ENCODE assay signal across 15 cellular contexts in the genomic region with DNA sequence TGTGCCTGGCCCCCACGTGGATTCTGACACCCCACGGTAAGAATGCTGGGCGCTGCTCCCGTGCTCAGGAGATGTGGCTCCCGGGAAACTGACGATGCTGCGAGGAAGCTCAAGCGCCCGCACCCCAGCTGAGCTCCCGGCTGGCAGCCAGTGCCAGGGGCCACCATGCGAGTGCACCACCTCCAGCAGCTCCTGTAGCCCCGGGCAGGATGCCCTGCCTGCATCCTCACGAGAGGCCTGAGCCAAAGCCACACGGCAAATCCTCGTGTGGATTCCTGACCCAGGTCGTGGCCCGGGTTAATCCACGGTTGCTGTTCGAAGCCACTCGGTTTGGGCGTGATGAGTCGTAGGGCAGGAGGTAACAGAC. TPM values are rescaled to one million over a fixed set of nuclear protein-coding genes. Genes with fewer than 3 reads are reported as not detected.
A peak's percentile ranks its signal among the peaks of the same experiment; 100 is the strongest.
DNase-seq lines count a peak whose midpoint lies in the region; ATAC-seq, FAIRE-seq and TF ChIP-seq lines count a peak whose summit lies in the region.
"Had no signal": no experiment of that assay in that cellular context is flagged by ENCODE, and none has a peak within 500 bp of the region (broad histone marks: within the 10 kb centered on the region; RNA-seq: fewer than 3 reads in every experiment).

No MANE protein-coding gene starts in this region.

- FAIRE-seq in endothelial cell of umbilical vein (lab: Jason Lieb, UNC) = no peak

- H3K27ac Mint-ChIP-seq in CD4-positive, alpha-beta T cell = no peak overlapping the region

- no peak for ATAC-seq in PC-3
- no peak for ATAC-seq in CD4-positive, alpha-beta T cell (ENCODE audit: poor library complexity)

- DNase-seq in Daoy (ENCODE audit: low read depth) (peak; percentile 33), PC-3 (no peak), endothelial cell of umbilical vein (ENCODE audit: low read depth, low spot score) (no peak), osteoblast (ENCODE audit: insufficient read length, low spot score, missing footprints) (peak; percentile 94), COLO668 (lab: John Stamatoyannopoulos, UW; ENCODE audit: unreplicated experiment) (no peak), vagina (ENCODE audit: extremely low spot score in 2 of 2) (no peak), DMS53 (lab: John Stamatoyannopoulos, UW) (no peak)
- no peak for DNase-seq in CD4-positive, alpha-beta T cell
- DNase-seq: C1 segment of cervical spinal cord; effector CD8-positive, alpha-beta T cell; NCI-H1436 had no signal

- no peak overlapping the region for H3K4me3 Mint-ChIP-seq in CD4-positive, alpha-beta T cell

- POLR2A ChIA-PET in PC-3 (lab: Charles Lee; ENCODE audit: unreplicated experiment) (no interaction called here), endothelial cell of umbilical vein (lab: Charles Lee) (no interaction called here)
- POLR2A ChIA-PET in CD4-positive, alpha-beta T cell (lab: Charles Lee) = no interaction called here

- CTCF ChIA-PET in PC-3 (lab: Charles Lee) (no interaction called here), endothelial cell of umbilical vein (lab: Charles Lee) (interaction anchor here (0.8 to 3.9 kb wide), 12 partner anchors 9 to 361 kb away, joined by 3 to 48 read pairs (median 6); a partner anchor contains a TSS)
- CTCF ChIA-PET in CD4-positive, alpha-beta T cell (lab: Charles Lee) = interaction anchor here (0.6 kb wide), 1 partner anchor 94 kb away, joined by 4 read pairs; no protein-coding TSS in a partner anchor

- H3K36me3 ChIP-seq in PC-3 (ENCODE audit: low read depth, low read length) = no peaks in the 10 kb centered on the region
- no peaks in the 10 kb centered on the region for H3K36me3 ChIP-seq in endothelial cell of umbilical vein (ENCODE audit: control insufficient read depth in 2 of 2, extremely low read depth in 1 of 2, insufficient read depth in 2 of 2, low read length in 2 of 2)
- H3K36me3 ChIP-seq in osteoblast (ENCODE audit: insufficient read depth, low read length) = no peaks in the 10 kb centered on the region
- H3K36me3 ChIP-seq in vagina = no peaks in the 10 kb centered on the region
- H3K36me3 ChIP-seq: adrenal gland, HAP-1, thyroid gland had no signal

- no peaks in the 10 kb centered on the region for H3K9me3 Mint-ChIP-seq in CD4-positive, alpha-beta T cell

- H3K36me3 Mint-ChIP-seq in CD4-positive, alpha-beta T cell (ENCODE audit: low read depth) = no peaks in the 10 kb centered on the region

- H3F3A ChIP-seq in PC-3 (ENCODE audit: low read length, unreplicated experiment) = no peaks in the 10 kb centered on the region

- H3K4me2 ChIP-seq in PC-3 (ENCODE audit: low read length) (peak overlapping the region; percentile 80), endothelial cell of umbilical vein (ENCODE audit: insufficient read depth, low read length) (peak overlapping the region; percentile 4), osteoblast (ENCODE audit: insufficient read depth, low read length) (peak overlapping the region; percentile 72)

- H3K79me2 ChIP-seq in PC-3 (ENCODE audit: low read length) = no peaks in the 10 kb centered on the region
- no peaks in the 10 kb centered on the region for H3K79me2 ChIP-seq in endothelial cell of umbilical vein (ENCODE audit: control insufficient read depth, insufficient read depth, low read length)
- no peaks in the 10 kb centered on the region for H3K79me2 ChIP-seq in osteoblast (ENCODE audit: insufficient read depth, low read length)

- dilution Hi-C loops in endothelial cell of umbilical vein (cut with MboI; ENCODE audit: extremely low pct_ligation_motif_present, low sequenced_read_pairs) = no loop called here

- H3K9ac ChIP-seq in PC-3 (ENCODE audit: low read length) = no peak overlapping the region
- peak overlapping the region; percentile 20 for H3K9ac ChIP-seq in endothelial cell of umbilical vein (replicated peaks; ENCODE audit: extremely low read depth, insufficient read depth, low read length)

- no peaks in the 10 kb centered on the region for H3K27me3 ChIP-seq in PC-3 (ENCODE audit: low read length)
- H3K27me3 ChIP-seq in endothelial cell of umbilical vein (ENCODE audit: control insufficient read depth in 2 of 2, insufficient read depth in 2 of 2, low read length in 2 of 2) = no peaks in the 10 kb centered on the region
- no peaks in the 10 kb centered on the region for H3K27me3 ChIP-seq in osteoblast (ENCODE audit: insufficient read depth, low read length)
- H3K27me3 ChIP-seq in vagina = no peaks in the 10 kb centered on the region
- no peaks in the 10 kb centered on the region for H3K27me3 ChIP-seq in CD4-positive, alpha-beta T cell (ENCODE audit: control insufficient read depth, insufficient read depth, low read length)
- H3K27me3 ChIP-seq: adrenal gland, thyroid gland had no signal

- TF ChIP-seq POLR2A in endothelial cell of umbilical vein (IDR thresholded peaks at IDR 0.05; ENCODE audit: low read depth, low read length) (no peak), vagina (IDR thresholded peaks at IDR 0.05) (no peak)

- H4K20me1 ChIP-seq in PC-3 (ENCODE audit: low read length) = no peaks in the 10 kb centered on the region
- no peaks in the 10 kb centered on the region for H4K20me1 ChIP-seq in endothelial cell of umbilical vein (replicated peaks; ENCODE audit: control insufficient read depth, extremely low read depth, insufficient read depth, low read length)
- no peaks in the 10 kb centered on the region for H4K20me1 ChIP-seq in osteoblast (ENCODE audit: insufficient read depth, low read length)

- intact Hi-C loops in PC-3 (cut with micrococcal nuclease) = no loop called here
- intact Hi-C loops in endothelial cell of umbilical vein (cut with micrococcal nuclease) = loop anchor here (1.0 kb wide), 1 partner anchor 39 kb away; no protein-coding TSS in a partner anchor
- intact Hi-C loops in vagina (cut with DNase I) = no loop called here
- intact Hi-C loops in CD4-positive, alpha-beta T cell (cut with DNase I, micrococcal nuclease) = no loop called here

- H3K9me1 ChIP-seq in endothelial cell of umbilical vein (replicated peaks; ENCODE audit: control insufficient read depth, extremely low read depth, insufficient read depth, low read length) = no peaks in the 10 kb centered on the region

- H3K4me1 ChIP-seq in PC-3 (ENCODE audit: insufficient read depth, low read length) (peaks cover 10% of the 10 kb centered on the region), endothelial cell of umbilical vein (ENCODE audit: control insufficient read depth, extremely low read depth, insufficient read depth, low read length) (peaks cover 11% of the 10 kb centered on the region), osteoblast (ENCODE audit: insufficient read depth, low read length) (peaks cover 15% of the 10 kb centered on the region), vagina (peaks cover 9% of the 10 kb centered on the region)
- H3K4me1 ChIP-seq: adrenal gland, HAP-1 had no signal

- BruUV-seq in PC-3 (replicated peaks; lab: Mats Ljungman, UMichigan) (no TSS peak), endothelial cell of umbilical vein (replicated peaks; lab: Mats Ljungman, UMichigan) (no TSS peak)

- H3K27ac ChIP-seq in PC-3 (ENCODE audit: low read length) = no peak overlapping the region
- H3K27ac ChIP-seq in endothelial cell of umbilical vein (ENCODE audit: insufficient read depth, low read depth, low read length) = no peak overlapping the region
- peak overlapping the region; percentile 92 for H3K27ac ChIP-seq in osteoblast (ENCODE audit: low read depth, low read length)
- H3K27ac ChIP-seq in vagina = no peak overlapping the region
- no peak overlapping the region for H3K27ac ChIP-seq in CD4-positive, alpha-beta T cell (ENCODE audit: low read depth, low read length)
- H3K27ac ChIP-seq: adrenal gland, thyroid gland had no signal

- H3K9me2 ChIP-seq in PC-3 (replicated peaks; ENCODE audit: low read length) = no peaks in the 10 kb centered on the region

- no peaks in the 10 kb centered on the region for H3K9me3 ChIP-seq in PC-3 (ENCODE audit: low read length)
- no peaks in the 10 kb centered on the region for H3K9me3 ChIP-seq in endothelial cell of umbilical vein (replicated peaks; ENCODE audit: control insufficient read depth, insufficient read depth, low read length)
- H3K9me3 ChIP-seq in osteoblast (ENCODE audit: low read depth, low read length) = no peaks in the 10 kb centered on the region
- no peaks in the 10 kb centered on the region for H3K9me3 ChIP-seq in vagina
- no peaks in the 10 kb centered on the region for H3K9me3 ChIP-seq in CD4-positive, alpha-beta T cell (ENCODE audit: control insufficient read depth, low read length)
- H3K9me3 ChIP-seq: adrenal gland, HAP-1, thyroid gland had no signal

- peak overlapping the region; percentile 74 for H2AFZ ChIP-seq in PC-3 (ENCODE audit: low read length)
- H2AFZ ChIP-seq in endothelial cell of umbilical vein (ENCODE audit: low read depth, low read length) = peak overlapping the region; percentile 49
- peak overlapping the region; percentile 65 for H2AFZ ChIP-seq in osteoblast (ENCODE audit: low read length)

- H3K4me1 Mint-ChIP-seq in CD4-positive, alpha-beta T cell (ENCODE audit: low read depth) = peaks cover 12% of the 10 kb centered on the region

- H3K27me3 Mint-ChIP-seq in CD4-positive, alpha-beta T cell = no peaks in the 10 kb centered on the region

- H3K4me3 ChIP-seq in PC-3 (ENCODE audit: low read length) = peak overlapping the region; percentile 50
- H3K4me3 ChIP-seq in endothelial cell of umbilical vein (replicated peaks in 1 of 3; ENCODE audit: insufficient read depth in 1 of 3, low read depth in 1 of 3, low read length in 3 of 3) = no peak overlapping the region
- peak overlapping the region; percentile 52 for H3K4me3 ChIP-seq in osteoblast (ENCODE audit: insufficient read depth, low read length)
- H3K4me3 ChIP-seq in vagina = peak overlapping the region in 1 of 2 donors; percentile 21
- H3K4me3 ChIP-seq: adrenal gland, HAP-1, thyroid gland had no signal

- TF ChIP-seq CTCF in PC-3 (conservative IDR thresholded peaks at IDR 0.05; ENCODE audit: low read depth, low read length) (no peak), endothelial cell of umbilical vein (IDR thresholded peaks at IDR 0.05; ENCODE audit: extremely low read depth in 1 of 2, insufficient read depth in 1 of 2, low read depth in 1 of 2, low read length in 2 of 2) (no peak), osteoblast (IDR thresholded peaks at IDR 0.05; ENCODE audit: extremely low read depth, low read depth, low read length) (no peak), vagina (IDR thresholded peaks at IDR 0.05) (no peak)
- TF ChIP-seq CTCF in CD4-positive, alpha-beta T cell (IDR thresholded peaks at IDR 0.05) = no peak

RNA-seq across cellular contexts. Expression of a gene that starts 11.6 kb away (rescaled TPM):
- total RNA-seq in Daoy (2014; rRNA removed; shearing (Covaris generic)) = 0.09 TPM in 1 of 2 replicates, not detected in the other
- total RNA-seq in PC-3 (2014; rRNA removed) (0.23 TPM in 1 of 2 replicates, not detected in the other), endothelial cell of umbilical vein (0.44 and 0.60 TPM in 2 replicates), osteoblast (0.29 and 0.36 TPM in 2 replicates), vagina (not detected)
- polyA plus RNA-seq in endothelial cell of umbilical vein = 0.37 and 0.99 TPM in 2 replicates
- 0.06 and 0.38 TPM in 2 replicates for polyA plus RNA-seq in endothelial cell of umbilical vein (2011; cell fraction: cytosol; rRNA removed)
- polyA plus RNA-seq in endothelial cell of umbilical vein (2011; cell fraction: nucleus; rRNA removed) = 1.1 and 1.4 TPM in 2 replicates
- polyA plus RNA-seq in endothelial cell of umbilical vein (2012) = 0.15 and 0.17 TPM in 2 replicates
- 0.55 and 0.66 TPM in 2 replicates for polyA minus RNA-seq in endothelial cell of umbilical vein
- polyA minus RNA-seq in endothelial cell of umbilical vein (2011; cell fraction: cytosol; rRNA and poly(A)+ RNA removed) = not detected
- polyA minus RNA-seq in endothelial cell of umbilical vein (2011; cell fraction: nucleus; rRNA and poly(A)+ RNA removed) = 0.48 TPM in 1 of 2 replicates, not detected in the other
- total RNA-seq in CD4-positive, alpha-beta T cell = not detected
- total RNA-seq: left cardiac atrium had no signal

RNA-seq across cellular contexts. Expression of a gene that starts 26.3 kb away (rescaled TPM):
- total RNA-seq in Daoy (2014; rRNA removed; shearing (Covaris generic)) = 2.6 and 3.4 TPM in 2 replicates
- total RNA-seq in PC-3 (2014; rRNA removed) (29.7 and 49.2 TPM in 2 replicates), endothelial cell of umbilical vein (1.5 and 2.0 TPM in 2 replicates), osteoblast (7.2 and 21.8 TPM in 2 replicates), vagina (4.9 TPM)
- 5.4 and 5.9 TPM in 2 replicates for polyA plus RNA-seq in endothelial cell of umbilical vein
- polyA plus RNA-seq in endothelial cell of umbilical vein (2011; cell fraction: cytosol; rRNA removed) = 1.6 and 3.1 TPM in 2 replicates
- polyA plus RNA-seq in endothelial cell of umbilical vein (2011; cell fraction: nucleus; rRNA removed) = 83.3 and 124 TPM in 2 replicates
- 8.3 and 11.2 TPM in 2 replicates for polyA plus RNA-seq in endothelial cell of umbilical vein (2012)
- 1.9 and 7.6 TPM in 2 replicates for polyA minus RNA-seq in endothelial cell of umbilical vein
- polyA minus RNA-seq in endothelial cell of umbilical vein (2011; cell fraction: cytosol; rRNA and poly(A)+ RNA removed) = 7.4 TPM
- polyA minus RNA-seq in endothelial cell of umbilical vein (2011; cell fraction: nucleus; rRNA and poly(A)+ RNA removed) = 5.1 and 7.8 TPM in 2 replicates
- 1 to 10 TPM; 1.0 to 1.3 TPM for total RNA-seq in CD4-positive, alpha-beta T cell
- total RNA-seq: left cardiac atrium had no signal

RNA-seq across cellular contexts. Expression of a gene that starts 41.4 kb away (rescaled TPM):
- total RNA-seq in Daoy (2014; rRNA removed; shearing (Covaris generic)) = 4,474 and 4,750 TPM in 2 replicates
- total RNA-seq in PC-3 (2014; rRNA removed) (3,236 and 3,323 TPM in 2 replicates), endothelial cell of umbilical vein (1,463 and 1,769 TPM in 2 replicates), osteoblast (2,112 and 2,440 TPM in 2 replicates), vagina (8,204 TPM)
- polyA plus RNA-seq in endothelial cell of umbilical vein = 5,670 and 7,559 TPM in 2 replicates
- 2,984 and 4,467 TPM in 2 replicates for polyA plus RNA-seq in endothelial cell of umbilical vein (2011; cell fraction: cytosol; rRNA removed)
- 991 and 1,041 TPM in 2 replicates for polyA plus RNA-seq in endothelial cell of umbilical vein (2011; cell fraction: nucleus; rRNA removed)
- polyA plus RNA-seq in endothelial cell of umbilical vein (2012) = 1,852 and 3,445 TPM in 2 replicates
- polyA minus RNA-seq in endothelial cell of umbilical vein = 1,015 and 1,258 TPM in 2 replicates
- polyA minus RNA-seq in endothelial cell of umbilical vein (2011; cell fraction: cytosol; rRNA and poly(A)+ RNA removed) = 1,960 TPM
- polyA minus RNA-seq in endothelial cell of umbilical vein (2011; cell fraction: nucleus; rRNA and poly(A)+ RNA removed) = 130 and 394 TPM in 2 replicates
- 1,000 to 10,000 TPM; 4,971 to 5,051 TPM for total RNA-seq in CD4-positive, alpha-beta T cell

RNA-seq across cellular contexts. Expression of a gene that starts 55.6 kb away (rescaled TPM):
- 69.7 and 80.2 TPM in 2 replicates for total RNA-seq in Daoy (2014; rRNA removed; shearing (Covaris generic))
- total RNA-seq in PC-3 (2014; rRNA removed) (108 and 133 TPM in 2 replicates), endothelial cell of umbilical vein (83.9 and 86.3 TPM in 2 replicates), osteoblast (101 and 110 TPM in 2 replicates), vagina (117 TPM)
- 101 and 110 TPM in 2 replicates for polyA plus RNA-seq in endothelial cell of umbilical vein
- polyA plus RNA-seq in endothelial cell of umbilical vein (2011; cell fraction: cytosol; rRNA removed) = 64.1 and 84.6 TPM in 2 replicates
- polyA plus RNA-seq in endothelial cell of umbilical vein (2011; cell fraction: nucleus; rRNA removed) = 98.7 and 105 TPM in 2 replicates
- 67.5 and 82.6 TPM in 2 replicates for polyA plus RNA-seq in endothelial cell of umbilical vein (2012)
- 82.6 and 99.7 TPM in 2 replicates for polyA minus RNA-seq in endothelial cell of umbilical vein
- 64.0 TPM for polyA minus RNA-seq in endothelial cell of umbilical vein (2011; cell fraction: cytosol; rRNA and poly(A)+ RNA removed)
- 24.9 and 33.4 TPM in 2 replicates for polyA minus RNA-seq in endothelial cell of umbilical vein (2011; cell fraction: nucleus; rRNA and poly(A)+ RNA removed)
- total RNA-seq in CD4-positive, alpha-beta T cell = 10 to 100 TPM; 54.7 to 55.9 TPM

RNA-seq across cellular contexts. Expression of a gene that starts 55.7 kb away (rescaled TPM):
- 4.9 and 6.7 TPM in 2 replicates for total RNA-seq in Daoy (2014; rRNA removed; shearing (Covaris generic))
- total RNA-seq in PC-3 (2014; rRNA removed) = 7.9 and 10.1 TPM in 2 replicates
- total RNA-seq in endothelial cell of umbilical vein = 11.4 and 13.7 TPM in 2 replicates
- polyA plus RNA-seq in endothelial cell of umbilical vein = 3.5 and 4.7 TPM in 2 replicates
- 3.8 and 3.9 TPM in 2 replicates for polyA plus RNA-seq in endothelial cell of umbilical vein (2011; cell fraction: cytosol; rRNA removed)
- 9.7 and 11.2 TPM in 2 replicates for polyA plus RNA-seq in endothelial cell of umbilical vein (2011; cell fraction: nucleus; rRNA removed)
- polyA plus RNA-seq in endothelial cell of umbilical vein (2012) = 6.5 and 6.8 TPM in 2 replicates
- polyA minus RNA-seq in endothelial cell of umbilical vein = 4.0 and 4.4 TPM in 2 replicates
- 4.4 TPM for polyA minus RNA-seq in endothelial cell of umbilical vein (2011; cell fraction: cytosol; rRNA and poly(A)+ RNA removed)
- polyA minus RNA-seq in endothelial cell of umbilical vein (2011; cell fraction: nucleus; rRNA and poly(A)+ RNA removed) = 5.0 and 5.3 TPM in 2 replicates
- total RNA-seq in osteoblast = 3.2 and 3.3 TPM in 2 replicates
- total RNA-seq in vagina = 5.2 TPM
- 1 to 10 TPM; 4.4 to 7.1 TPM for total RNA-seq in CD4-positive, alpha-beta T cell

Comparison
In these comparisons a context has a peak if more than half of its experiments do, and no peak if none do; other contexts are left out.
1. DNase-seq: peak in Daoy (single experiment) and osteoblast (single experiment); none in PC-3 (single experiment), endothelial cell of umbilical vein (single experiment), COLO668 (single experiment), vagina (0 of 2), DMS53 (single experiment) and CD4-positive, alpha-beta T cell (0 of 10).
2. H3K4me2 ChIP-seq: peak in every context shown above with its lines; median percentile 80 in PC-3; 72 in osteoblast; 4 in endothelial cell of umbilical vein.
3. H3K4me3 ChIP-seq: peak in PC-3 (single experiment) and osteoblast (single experiment); none in endothelial cell of umbilical vein (0 of 3).
4. Peak in every context shown above with its lines, with median percentiles within 50 percentile points of each other: H2AFZ ChIP-seq.